Comparison of ENCODE assay signal across 9 cellular contexts in genomic region chr6:116060572-116061283, GRCh38. TPM values are rescaled to one million over a fixed set of nuclear protein-coding genes. Genes with fewer than 3 reads are reported as not detected.
A peak's percentile ranks its signal among the peaks of the same experiment; 100 is the strongest.
DNase-seq lines count a peak whose midpoint lies in the region; ATAC-seq, FAIRE-seq and TF ChIP-seq lines count a peak whose summit lies in the region.
"Had no signal": no experiment of that assay in that cellular context is flagged by ENCODE, and none has a peak within 500 bp of the region (broad histone marks: within the 10 kb centered on the region; RNA-seq: fewer than 3 reads in every experiment).

Gene FRK (minus strand): TSS chr6:116060891. CDS start chr6:116060311, 580 bp downstream.

- peak; percentile 91 for FAIRE-seq in keratinocyte (lab: Jason Lieb, UNC)

- H4K20me1 ChIP-seq in keratinocyte (ENCODE audit: control insufficient read depth, extremely low read depth, insufficient read depth, low read length) = no peaks in the 10 kb centered on the region

- DNase-seq in NCI-H1436 (lab: John Stamatoyannopoulos, UW) (peak; percentile 5), NCI-H1436 treated with DMSO at 0.1 percent for 48 hours (lab: John Stamatoyannopoulos, UW) (no peak), SW480 (ENCODE audit: low spot score) (peak; percentile 82), keratinocyte (ENCODE audit: low read depth, low spot score) (no peak), type B pancreatic cell (ENCODE audit: extremely low spot score, unreplicated experiment) (no peak)
- DNase-seq in activated T-cell treated with anti-CD3 and anti-CD28 coated beads, Interleukin-2, amount 50 U/mL, for 1 hour = no peak
- DNase-seq: CD4-positive, CD25-positive, alpha-beta regulatory T cell had no signal

- peak within 1 kb of the TSS; percentile 70 for H3K9ac ChIP-seq in keratinocyte (ENCODE audit: control insufficient read depth, extremely low read depth, insufficient read depth, low read length)

- no peaks in the 10 kb centered on the region for H3K9me1 ChIP-seq in keratinocyte (ENCODE audit: control insufficient read depth, extremely low read depth, insufficient read depth, low read length)

- peak within 1 kb of the TSS; percentile 96 for H3K27ac Mint-ChIP-seq in type B pancreatic cell
- H3K27ac Mint-ChIP-seq: CD4-positive, CD25-positive, alpha-beta regulatory T cell had no signal

- peak within 1 kb of the TSS; percentile 45 to 74 (median 65) for H3K4me3 ChIP-seq in keratinocyte (ENCODE audit: control insufficient read depth in 2 of 3, extremely low read depth in 1 of 3, insufficient read depth in 2 of 3, low read depth in 1 of 3, low read length in 3 of 3)

- peaks cover 14% of the 10 kb centered on the region for H3K79me2 ChIP-seq in keratinocyte (ENCODE audit: control insufficient read depth, insufficient read depth, low read length)

- H3K27ac ChIP-seq in keratinocyte (ENCODE audit: control insufficient read depth, insufficient read depth, low read length) = peak within 1 kb of the TSS; percentile 86

- no peak for ATAC-seq in HG02870 (IDR thresholded peaks at IDR 0.05; ENCODE audit: unreplicated experiment)
- no peak for ATAC-seq in GM21367 (IDR thresholded peaks at IDR 0.05; ENCODE audit: unreplicated experiment)

- H3K9me3 ChIP-seq in keratinocyte (ENCODE audit: control insufficient read depth, low read depth, low read length) = no peaks in the 10 kb centered on the region

- TF ChIP-seq CTCF in keratinocyte (optimal IDR thresholded peaks at IDR 0.05 in 1 of 3, IDR thresholded peaks at IDR 0.05 in 1 of 3, conservative IDR thresholded peaks at IDR 0.05 in 1 of 3; ENCODE audit: extremely low read depth in 1 of 3, insufficient read depth in 2 of 3, low read length in 3 of 3) (peak in 2 of 3 experiments; percentile 30 to 34), type B pancreatic cell (conservative IDR thresholded peaks at IDR 0.05) (peak; percentile 58)

- no peaks in the 10 kb centered on the region for H3K27me3 Mint-ChIP-seq in type B pancreatic cell

- H3K4me3 Mint-ChIP-seq in type B pancreatic cell = peak within 1 kb of the TSS; percentile 90
- H3K4me3 Mint-ChIP-seq: CD4-positive, CD25-positive, alpha-beta regulatory T cell had no signal

- peaks cover 6% of the 10 kb centered on the region for H3K4me1 ChIP-seq in keratinocyte (ENCODE audit: control insufficient read depth, extremely low read depth, insufficient read depth, low read length)

- peak within 1 kb of the TSS; percentile 97 for H2AFZ ChIP-seq in keratinocyte (ENCODE audit: control insufficient read depth, low read length)

- no peaks in the 10 kb centered on the region for H3K27me3 ChIP-seq in keratinocyte (ENCODE audit: control insufficient read depth, extremely low read depth, insufficient read depth, low read length)

- peaks cover under 1% of the 10 kb centered on the region for H3K36me3 Mint-ChIP-seq in type B pancreatic cell
- H3K36me3 Mint-ChIP-seq: CD4-positive, CD25-positive, alpha-beta regulatory T cell had no signal

- dilution Hi-C loops in keratinocyte (cut with MboI; ENCODE audit: extremely low pct_ligation_motif_present, low sequenced_read_pairs) = no loop called here

- H3K4me1 Mint-ChIP-seq in type B pancreatic cell (ENCODE audit: unreplicated experiment) = peaks cover 17% of the 10 kb centered on the region
- H3K4me1 Mint-ChIP-seq: CD4-positive, CD25-positive, alpha-beta regulatory T cell had no signal

- H3K4me2 ChIP-seq in keratinocyte (ENCODE audit: control insufficient read depth, extremely low read depth, insufficient read depth, low read depth, low read length) = peak within 1 kb of the TSS; percentile 87

- H3K36me3 ChIP-seq in keratinocyte (ENCODE audit: control insufficient read depth in 2 of 2, extremely low read depth in 1 of 2, insufficient read depth in 2 of 2, low read length in 2 of 2) = no peaks in the 10 kb centered on the region

- H3K9me3 Mint-ChIP-seq in type B pancreatic cell = no peaks in the 10 kb centered on the region

RNA-seq across cellular contexts. Expression of gene FRK, which starts in this region (rescaled TPM):
- polyA plus RNA-seq in keratinocyte = 1.9 to 2.4 TPM (median 2.4 TPM) in 3 replicates
- 0.52 TPM for polyA plus RNA-seq in keratinocyte (2011; ENCODE audit: low read depth)
- polyA plus RNA-seq in keratinocyte (2011; cell fraction: cytosol; rRNA removed) = 0.87 and 1.8 TPM in 2 replicates
- 2.5 and 3.5 TPM in 2 replicates for polyA plus RNA-seq in keratinocyte (2011; cell fraction: nucleus; rRNA removed)
- polyA plus RNA-seq in keratinocyte (2012; ENCODE audit: low replicate concordance) = 0.72 and 1.2 TPM in 2 replicates
- polyA minus RNA-seq in keratinocyte = 3.8 to 8.4 TPM (median 8.0 TPM) in 3 replicates
- 4.4 TPM for polyA minus RNA-seq in keratinocyte (2011; cell fraction: cytosol; rRNA and poly(A)+ RNA removed)
- 9.5 and 15.5 TPM in 2 replicates for polyA minus RNA-seq in keratinocyte (2011; cell fraction: nucleus; rRNA and poly(A)+ RNA removed)
- 6.2 and 13.2 TPM in 2 replicates for total RNA-seq in type B pancreatic cell (ENCODE audit: low replicate concordance)
- total RNA-seq: CD4-positive, CD25-positive, alpha-beta regulatory T cell had no signal
- polyA plus RNA-seq: CD4-positive, CD25-positive, alpha-beta regulatory T cell had no signal

Comparison
In these comparisons a context has a peak if more than half of its experiments do, and no peak if none do; other contexts are left out.
1. DNase-seq: peak in NCI-H1436 (single experiment) and SW480 (single experiment); none in NCI-H1436 treated with DMSO at 0.1 percent for 48 hours (single experiment), keratinocyte (single experiment), type B pancreatic cell (single experiment) and activated T-cell treated with anti-CD3 and anti-CD28 coated beads, Interleukin-2, amount 50 U/mL, for 1 hour (single experiment).